In the genomic region with DNA sequence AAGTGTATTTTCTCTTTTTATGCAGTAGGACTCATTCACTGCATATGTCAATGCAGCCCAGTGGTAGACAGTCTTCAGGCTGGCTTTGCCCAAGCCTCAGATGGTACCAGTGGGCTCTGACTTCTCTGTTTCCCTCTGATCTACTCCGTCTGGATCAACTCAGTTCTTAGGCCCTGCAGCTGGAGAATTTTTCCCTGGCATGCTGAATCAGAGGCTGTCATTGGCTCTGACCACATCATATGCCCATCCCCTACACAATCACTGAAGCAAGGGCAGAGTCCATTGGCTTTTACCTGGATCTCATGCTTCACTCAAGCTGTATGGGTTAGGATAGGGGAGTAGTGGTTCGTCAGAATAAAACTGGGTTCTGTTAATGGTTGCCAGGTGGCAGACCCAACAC, we compare ENCODE assay signal across 1 cellular context.
TF ChIP-seq lines count a peak whose summit lies in the region.

No MANE protein-coding gene starts in this region.

TF ChIP-seq in WTC11, 78 proteins besides CTCF, POLR2A, EP300 and RAD21 (continued from another document):
- TF ChIP-seq NFE2L1 (CRISPR knock-in tag; IDR thresholded peaks at IDR 0.05): no peak
- TF ChIP-seq, protein P1, sequence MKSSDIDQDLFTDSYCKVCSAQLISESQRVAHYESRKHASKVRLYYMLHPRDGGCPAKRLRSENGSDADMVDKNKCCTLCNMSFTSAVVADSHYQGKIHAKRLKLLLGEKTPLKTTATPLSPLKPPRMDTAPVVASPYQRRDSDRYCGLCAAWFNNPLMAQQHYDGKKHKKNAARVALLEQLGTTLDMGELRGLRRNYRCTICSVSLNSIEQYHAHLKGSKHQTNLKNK (CRISPR knock-in tag; IDR thresholded peaks at IDR 0.05): no peak
- no peak for TF ChIP-seq TCF7 (CRISPR knock-in tag; IDR thresholded peaks at IDR 0.05; ENCODE audit: low read depth)
- TF ChIP-seq FOXJ3 (CRISPR knock-in tag; IDR thresholded peaks at IDR 0.05; ENCODE audit: borderline replicate concordance): no peak
- no peak for TF ChIP-seq TEAD4 (CRISPR knock-in tag; IDR thresholded peaks at IDR 0.05)
- TF ChIP-seq, protein P2, sequence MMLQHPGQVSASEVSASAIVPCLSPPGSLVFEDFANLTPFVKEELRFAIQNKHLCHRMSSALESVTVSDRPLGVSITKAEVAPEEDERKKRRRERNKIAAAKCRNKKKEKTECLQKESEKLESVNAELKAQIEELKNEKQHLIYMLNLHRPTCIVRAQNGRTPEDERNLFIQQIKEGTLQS (CRISPR knock-in tag; conservative IDR thresholded peaks at IDR 0.05): no peak
